In genomic region chr4:65918217-65918616, GRCh38 we compare ENCODE assay signal across 26 cellular contexts.
DNase-seq lines count a peak whose midpoint lies in the region; ATAC-seq, FAIRE-seq and TF ChIP-seq lines count a peak whose summit lies in the region.
"Had no signal": no experiment of that assay in that cellular context is flagged by ENCODE, and none has a peak within 500 bp of the region (broad histone marks: within the 10 kb centered on the region; RNA-seq: fewer than 3 reads in every experiment).

No MANE protein-coding gene starts in this region.

- no peak overlapping the region for H3K27ac ChIP-seq in astrocyte (ENCODE audit: low read depth, low read length)
- H3K27ac ChIP-seq: GM23248, KMS-11, spleen, thoracic aorta had no signal

- no peaks in the 10 kb centered on the region for H4K20me1 ChIP-seq in astrocyte (ENCODE audit: insufficient read depth, low read length)

- no peak for TF ChIP-seq CTCF in astrocyte (IDR thresholded peaks at IDR 0.05; ENCODE audit: insufficient read depth, low read depth, low read length)

- no peak overlapping the region for H3K27ac Mint-ChIP-seq in astrocyte (ENCODE audit: unreplicated experiment)
- no peak overlapping the region for H3K27ac Mint-ChIP-seq in activated T-cell treated with anti-CD3 and anti-CD28 coated beads, Interleukin-2, amount 50 U/mL, for 72 hours
- H3K27ac Mint-ChIP-seq: activated T-cell treated with anti-CD3 and anti-CD28 coated beads, Interleukin-2, amount 50 U/mL, for 24 hours; CD14-positive monocyte; naive B cell had no signal

- H3K4me1 ChIP-seq in astrocyte (ENCODE audit: insufficient read depth, low read length), result peaks cover 3% of the 10 kb centered on the region
- H3K4me1 ChIP-seq: spleen had no signal

- H3K4me2 ChIP-seq in astrocyte (ENCODE audit: low read length), result no peak overlapping the region
- H3K4me2 ChIP-seq: KMS-11 had no signal

- no peak overlapping the region for H2AFZ ChIP-seq in astrocyte (ENCODE audit: low read depth, low read length)
- H2AFZ ChIP-seq: GM23248 had no signal

- no peaks in the 10 kb centered on the region for H3K36me3 ChIP-seq in astrocyte (ENCODE audit: insufficient read depth, low read length)
- H3K36me3 ChIP-seq: spleen, thoracic aorta had no signal

- ATAC-seq in SK-N-SH treated with all-trans-retinoic acid at 6 μM for 48 hours, result no peak
- ATAC-seq in activated T-cell treated with anti-CD3 and anti-CD28 coated beads, Interleukin-2, amount 50 U/mL, for 72 hours (replicated peaks in 1 of 2), result no peak
- ATAC-seq: left colon had no signal

- no peaks in the 10 kb centered on the region for H3K36me3 Mint-ChIP-seq in astrocyte (ENCODE audit: low read depth, unreplicated experiment)
- H3K36me3 Mint-ChIP-seq in activated T-cell treated with anti-CD3 and anti-CD28 coated beads, Interleukin-2, amount 50 U/mL, for 72 hours (ENCODE audit: insufficient read depth in 2 of 2), result no peaks in the 10 kb centered on the region
- H3K36me3 Mint-ChIP-seq: CD14-positive monocyte, naive B cell had no signal

- peaks cover 22% of the 10 kb centered on the region for H3K4me1 Mint-ChIP-seq in astrocyte (ENCODE audit: low read depth, unreplicated experiment)
- H3K4me1 Mint-ChIP-seq in activated T-cell treated with anti-CD3 and anti-CD28 coated beads, Interleukin-2, amount 50 U/mL, for 72 hours (ENCODE audit: low read depth), result no peaks in the 10 kb centered on the region
- H3K4me1 Mint-ChIP-seq: CD14-positive monocyte, naive B cell had no signal

- H3K27me3 Mint-ChIP-seq in astrocyte (ENCODE audit: low read depth, unreplicated experiment), result no peaks in the 10 kb centered on the region
- no peaks in the 10 kb centered on the region for H3K27me3 Mint-ChIP-seq in activated T-cell treated with anti-CD3 and anti-CD28 coated beads, Interleukin-2, amount 50 U/mL, for 72 hours (ENCODE audit: low read depth)
- H3K27me3 Mint-ChIP-seq: activated T-cell treated with anti-CD3 and anti-CD28 coated beads, Interleukin-2, amount 50 U/mL, for 24 hours; naive B cell had no signal

- no peaks in the 10 kb centered on the region for H3K9me3 ChIP-seq in astrocyte (ENCODE audit: insufficient read depth, low read depth, low read length)
- H3K9me3 ChIP-seq: thoracic aorta had no signal

- H3K9ac ChIP-seq in astrocyte (ENCODE audit: low read length), result no peak overlapping the region
- H3K9ac ChIP-seq: GM23248, KMS-11 had no signal

- FAIRE-seq in astrocyte (lab: Jason Lieb, UNC), result no peak

- no peak overlapping the region for H3K4me3 Mint-ChIP-seq in astrocyte (ENCODE audit: unreplicated experiment)
- H3K4me3 Mint-ChIP-seq in activated T-cell treated with anti-CD3 and anti-CD28 coated beads, Interleukin-2, amount 50 U/mL, for 72 hours, result no peak overlapping the region
- H3K4me3 Mint-ChIP-seq: activated T-cell treated with anti-CD3 and anti-CD28 coated beads, Interleukin-2, amount 50 U/mL, for 24 hours; CD14-positive monocyte; naive B cell had no signal

- no peaks in the 10 kb centered on the region for H3K79me2 ChIP-seq in astrocyte (ENCODE audit: insufficient read depth, low read length)

- peaks cover 4% of the 10 kb centered on the region for H3K9me3 Mint-ChIP-seq in astrocyte (ENCODE audit: unreplicated experiment)
- peaks cover 5 to 9% of the 10 kb centered on the region in 2 donors for H3K9me3 Mint-ChIP-seq in activated T-cell treated with anti-CD3 and anti-CD28 coated beads, Interleukin-2, amount 50 U/mL, for 72 hours

- DNase-seq in DMS153 (lab: John Stamatoyannopoulos, UW) (peak; percentile 23), NCI-H1092 treated with DMSO at 0.1 percent for 48 hours (lab: John Stamatoyannopoulos, UW) (peak; percentile 61), NCI-H2171 treated with DMSO at 0.1 percent for 48 hours (lab: John Stamatoyannopoulos, UW) (peak; percentile 77), astrocyte (ENCODE audit: low read depth) (peak; percentile 40), glomerular visceral epithelial cell (ENCODE audit: extremely low spot score) (no peak), T-helper 2 cell (no peak)
- no peak for DNase-seq in activated T-cell treated with anti-CD3 and anti-CD28 coated beads, Interleukin-2, amount 50 U/mL, for 72 hours
- DNase-seq: activated CD4-positive, CD25-positive, alpha-beta regulatory T cell treated with anti-CD3 and anti-CD28 coated beads, Interleukin-2, amount 50 U/mL, for 72 hours; activated CD8-positive, alpha-beta memory T cell treated with anti-CD3 and anti-CD28 coated beads for 24 hours; activated naive CD4-positive, alpha-beta T cell; activated T-cell treated with anti-CD3 and anti-CD28 coated beads, Interleukin-2, amount 50 U/mL, for 24 hours; DND-41; glutamatergic neuron; GM23248; left colon; naive B cell; NCI-H1417 treated with DMSO at 0.1 percent for 48 hours; OCI-M1; Right ventricle myocardium superior; spleen; stimulated activated CD4-positive, alpha-beta T cell treated with anti-CD3 and anti-CD28 coated beads, Interleukin-4, amount 100 ng/mL, for 1 hour; stimulated activated naive CD4-positive, alpha-beta T cell had no signal

- H3K27me3 ChIP-seq in astrocyte (ENCODE audit: insufficient read depth, low read length), result no peaks in the 10 kb centered on the region
- H3K27me3 ChIP-seq: spleen had no signal

- no peak overlapping the region for H3K4me3 ChIP-seq in astrocyte (ENCODE audit: insufficient read depth, low read depth, low read length)
- H3K4me3 ChIP-seq: GM23248, spleen, thoracic aorta had no signal

TF ChIP-seq in SK-N-SH treated with all-trans-retinoic acid at 6 μM for 48 hours, 23 proteins besides CTCF, POLR2A, EP300 and RAD21:
- TF ChIP-seq ISL1 (CRISPR knock-in tag; IDR thresholded peaks at IDR 0.05) (no peak), PPARA (CRISPR knock-in tag; IDR thresholded peaks at IDR 0.05; ENCODE audit: borderline replicate concordance) (no peak), SNAI2 (CRISPR knock-in tag; IDR thresholded peaks at IDR 0.05) (no peak), ZNF70 (CRISPR knock-in tag; IDR thresholded peaks at IDR 0.05) (no peak)

Comparison
In these comparisons a context has a peak if more than half of its experiments do, and no peak if none do; other contexts are left out.
1. DNase-seq: peak in DMS153 (single experiment), NCI-H1092 treated with DMSO at 0.1 percent for 48 hours (single experiment), NCI-H2171 treated with DMSO at 0.1 percent for 48 hours (single experiment) and astrocyte (single experiment); none in glomerular visceral epithelial cell (single experiment), T-helper 2 cell (0 of 5) and activated T-cell treated with anti-CD3 and anti-CD28 coated beads, Interleukin-2, amount 50 U/mL, for 72 hours (0 of 2).